8 cellular contexts compared by ENCODE assay signal in the genomic region with DNA sequence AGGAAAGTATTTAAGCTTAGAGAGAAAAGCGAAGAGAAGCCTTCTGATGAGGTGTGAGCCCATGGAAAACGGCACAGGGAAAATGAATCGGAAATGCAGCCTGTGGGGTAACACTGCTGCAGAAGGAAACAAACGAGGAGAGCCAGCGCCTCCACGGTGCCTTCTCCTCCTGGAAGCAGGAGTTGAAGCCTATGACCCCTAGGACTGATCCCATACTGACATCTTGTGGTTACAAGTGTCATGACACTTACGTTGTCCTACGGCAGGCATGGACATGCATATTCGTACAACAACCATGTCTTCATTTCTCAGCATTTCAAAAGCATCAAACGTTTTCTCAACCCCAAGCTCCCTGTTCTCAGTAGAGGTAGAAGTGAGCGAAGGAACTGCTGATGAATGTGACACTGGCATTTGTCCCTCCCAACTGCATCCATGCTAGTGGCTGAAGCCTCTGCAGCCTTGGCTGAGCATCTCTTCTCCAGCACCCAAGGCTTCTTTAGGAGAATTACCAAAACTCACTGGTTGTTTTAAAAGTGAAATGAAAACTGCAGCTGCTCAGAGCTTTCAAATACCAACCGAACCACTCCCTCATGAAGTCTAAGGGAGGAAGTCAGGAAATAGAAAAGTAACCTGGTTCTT.
DNase-seq lines count a peak whose midpoint lies in the region; ATAC-seq, FAIRE-seq and TF ChIP-seq lines count a peak whose summit lies in the region.

No MANE protein-coding gene starts in this region.

- no peak overlapping the region for H3K9ac ChIP-seq in skeletal muscle satellite cell (ENCODE audit: low read depth, low read length)

- peak overlapping the region; percentile 33 for H3K4me2 ChIP-seq in skeletal muscle satellite cell (ENCODE audit: low read length)

- H3K9me3 ChIP-seq in SJSA1 (replicated peaks) (no peaks in the 10 kb centered on the region), skeletal muscle satellite cell (replicated peaks; ENCODE audit: low read length) (no peaks in the 10 kb centered on the region)

- ATAC-seq in GM18858 (IDR thresholded peaks at IDR 0.05; ENCODE audit: unreplicated experiment), result no peak

- TF ChIP-seq POLR2A in H54 (IDR thresholded peaks at IDR 0.05; ENCODE audit: low read depth, low read length), result no peak

- H3K4me3 ChIP-seq in SJSA1 (no peak overlapping the region), brain microvascular endothelial cell (ENCODE audit: low read depth, low read length) (no peak overlapping the region), skeletal muscle satellite cell (ENCODE audit: low read length) (no peak overlapping the region)

- DNase-seq in G401 (ENCODE audit: low spot score) (peak; percentile 91), H54 (ENCODE audit: insufficient read length, low spot score) (peak; percentile 83), MV-4-11 (lab: John Stamatoyannopoulos, UW) (peak; percentile 47), SJSA1 (ENCODE audit: low read depth in 1 of 2, low spot score in 2 of 2) (peak; percentile 62 to 63), brain microvascular endothelial cell (peak; percentile 66), iPS-NIHi11 (ENCODE audit: low spot score) (peak; percentile 90)

- no peak overlapping the region for H3K27ac ChIP-seq in SJSA1
- H3K27ac ChIP-seq in brain microvascular endothelial cell, result no peak overlapping the region

- H3K36me3 ChIP-seq in SJSA1, result no peaks in the 10 kb centered on the region
- H3K36me3 ChIP-seq in brain microvascular endothelial cell (replicated peaks), result no peaks in the 10 kb centered on the region
- no peaks in the 10 kb centered on the region for H3K36me3 ChIP-seq in skeletal muscle satellite cell (ENCODE audit: insufficient read depth, low read length)

- no peaks in the 10 kb centered on the region for H3K27me3 ChIP-seq in SJSA1 (replicated peaks)
- no peaks in the 10 kb centered on the region for H3K27me3 ChIP-seq in brain microvascular endothelial cell (replicated peaks)
- no peaks in the 10 kb centered on the region for H3K27me3 ChIP-seq in skeletal muscle satellite cell (ENCODE audit: control insufficient read depth, insufficient read depth, low read length)

- TF ChIP-seq CTCF in brain microvascular endothelial cell (IDR thresholded peaks at IDR 0.05; ENCODE audit: low read depth, low read length, missing control alignments), result peak; percentile 79

- peak; percentile 89 for FAIRE-seq in H54 (lab: Jason Lieb, UNC)

- in situ Hi-C loops in G401 (cut with HindIII; ENCODE audit: low sequenced_read_pairs), result no loop called here
- in situ Hi-C loops in brain microvascular endothelial cell (cut with HindIII; ENCODE audit: low pct_ligation_motif_present, low sequenced_read_pairs), result no loop called here

- peaks cover 9% of the 10 kb centered on the region for H3K4me1 ChIP-seq in SJSA1 (replicated peaks)
- peaks cover 21% of the 10 kb centered on the region for H3K4me1 ChIP-seq in skeletal muscle satellite cell (ENCODE audit: control insufficient read depth, insufficient read depth, low read length)
